1 cellular context compared by ENCODE assay signal in the genomic region with DNA sequence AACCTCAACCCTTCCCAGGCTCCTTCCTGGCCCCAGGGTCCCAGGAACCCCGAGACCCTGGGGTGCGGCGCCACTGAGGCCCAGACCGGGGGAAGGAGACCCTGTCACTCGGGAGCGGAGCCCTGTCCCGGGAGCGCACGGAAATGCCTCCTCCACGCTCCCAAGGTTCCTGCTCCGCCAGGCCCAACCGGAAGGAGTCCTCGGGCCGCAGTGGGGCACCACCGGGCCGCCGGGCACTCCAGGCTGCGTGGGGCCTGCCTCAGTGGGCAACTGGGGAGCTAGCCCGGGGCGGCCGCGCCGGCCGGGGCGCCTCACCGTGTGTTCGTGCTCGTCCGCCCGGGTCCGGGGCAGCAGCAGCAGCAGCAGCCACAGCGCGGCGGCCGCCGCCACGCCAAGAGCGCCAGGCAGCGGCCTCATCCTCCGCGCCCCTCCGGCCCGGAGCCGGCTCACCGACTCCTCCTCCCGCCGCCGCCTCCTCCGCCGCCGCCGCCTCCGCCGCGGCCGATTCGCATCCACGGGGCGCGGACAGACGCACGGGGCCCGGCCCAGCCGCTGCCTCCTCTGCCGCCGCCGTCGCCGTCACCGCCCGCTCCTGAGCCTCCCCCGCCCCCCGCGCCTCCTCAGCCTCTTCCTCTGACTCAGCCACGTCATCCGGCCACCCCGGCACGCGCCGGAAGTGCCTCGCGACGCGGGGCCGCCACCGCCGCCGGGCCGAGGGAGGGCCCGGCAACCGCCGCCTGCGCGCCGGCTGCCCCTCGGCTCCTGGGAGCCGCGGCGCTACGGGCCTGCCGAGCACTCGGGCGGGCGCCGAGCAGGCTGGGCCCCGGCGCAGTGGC.
TF ChIP-seq lines count a peak whose summit lies in the region.

A gene (minus strand): TSS at position 594 of the 836 bp plus-strand sequence. CDS start 177 bp downstream, at position 417.

TF ChIP-seq in K562, 482 proteins besides CTCF, POLR2A, EP300 and RAD21 (continued from another document and continues in another):
- TF ChIP-seq, protein P1, sequence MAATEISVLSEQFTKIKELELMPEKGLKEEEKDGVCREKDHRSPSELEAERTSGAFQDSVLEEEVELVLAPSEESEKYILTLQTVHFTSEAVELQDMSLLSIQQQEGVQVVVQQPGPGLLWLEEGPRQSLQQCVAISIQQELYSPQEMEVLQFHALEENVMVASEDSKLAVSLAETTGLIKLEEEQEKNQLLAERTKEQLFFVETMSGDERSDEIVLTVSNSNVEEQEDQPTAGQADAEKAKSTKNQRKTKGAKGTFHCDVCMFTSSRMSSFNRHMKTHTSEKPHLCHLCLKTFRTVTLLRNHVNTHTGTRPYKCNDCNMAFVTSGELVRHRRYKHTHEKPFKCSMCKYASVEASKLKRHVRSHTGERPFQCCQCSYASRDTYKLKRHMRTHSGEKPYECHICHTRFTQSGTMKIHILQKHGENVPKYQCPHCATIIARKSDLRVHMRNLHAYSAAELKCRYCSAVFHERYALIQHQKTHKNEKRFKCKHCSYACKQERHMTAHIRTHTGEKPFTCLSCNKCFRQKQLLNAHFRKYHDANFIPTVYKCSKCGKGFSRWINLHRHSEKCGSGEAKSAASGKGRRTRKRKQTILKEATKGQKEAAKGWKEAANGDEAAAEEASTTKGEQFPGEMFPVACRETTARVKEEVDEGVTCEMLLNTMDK (IDR thresholded peaks at IDR 0.05; ENCODE audit: borderline replicate concordance, insufficient read depth, low read depth, low read length, poor library complexity, severe bottlenecking), result peak; percentile 50
- TF ChIP-seq ZNF146 (CRISPR knock-in tag; IDR thresholded peaks at IDR 0.05; ENCODE audit: unreplicated experiment) (no peak), U2AF2 (optimal IDR thresholded peaks at IDR 0.05; ENCODE audit: low read depth, low read length) (no peak), PHF20 (IDR thresholded peaks at IDR 0.05; ENCODE audit: partially characterized antibody) (peak; percentile 3), EGR1 (conservative IDR thresholded peaks at IDR 0.05) (peak; percentile 47), MYC (IDR thresholded peaks at IDR 0.05; ENCODE audit: low read depth, low read length) (peak; percentile 73), MYC (CRISPR knock-in tag; IDR thresholded peaks at IDR 0.05; ENCODE audit: borderline replicate concordance, low read depth) (no peak), NCOR1 (IDR thresholded peaks at IDR 0.05) (0 out of 2 replicates have a peak, but pooled peaks have one; percentile 2), FOXP1 (CRISPR knock-in tag; IDR thresholded peaks at IDR 0.05) (0 out of 2 replicates have a peak, but pooled peaks have one; percentile 42), TOE1 (IDR thresholded peaks at IDR 0.05; ENCODE audit: borderline replicate concordance) (no peak), TOE1 (CRISPR knock-in tag; IDR thresholded peaks at IDR 0.05; ENCODE audit: borderline replicate concordance, low read depth) (no peak), YY1 (IDR thresholded peaks at IDR 0.05; ENCODE audit: borderline replicate concordance in 1 of 3, control insufficient read depth in 1 of 3, extremely low read depth in 1 of 3, insufficient read depth in 3 of 3, insufficient read length in 1 of 3, insufficient replicate concordance in 2 of 3, low read depth in 1 of 3, low read length in 2 of 3) (peak in 2 of 3 experiments; percentile 36 to 59), NRF1 (conservative IDR thresholded peaks at IDR 0.05 in 1 of 2, IDR thresholded peaks at IDR 0.05 in 1 of 2) (peak in 1 of 2 experiments; percentile 9; a peak in 1 of 4 replicates), RBBP5 (IDR thresholded peaks at IDR 0.05; ENCODE audit: borderline replicate concordance, insufficient read depth, low read length, poor library complexity, severe bottlenecking) (peak; percentile 89), JUND (IDR thresholded peaks at IDR 0.05; ENCODE audit: borderline replicate concordance, low read depth, low read length) (peak; percentile 69), JUND (tag; IDR thresholded peaks at IDR 0.05; ENCODE audit: borderline replicate concordance, low read depth, low read length) (peak; percentile 41; the same call in 1 of the 3 replicates)
- TF ChIP-seq, protein P2, sequence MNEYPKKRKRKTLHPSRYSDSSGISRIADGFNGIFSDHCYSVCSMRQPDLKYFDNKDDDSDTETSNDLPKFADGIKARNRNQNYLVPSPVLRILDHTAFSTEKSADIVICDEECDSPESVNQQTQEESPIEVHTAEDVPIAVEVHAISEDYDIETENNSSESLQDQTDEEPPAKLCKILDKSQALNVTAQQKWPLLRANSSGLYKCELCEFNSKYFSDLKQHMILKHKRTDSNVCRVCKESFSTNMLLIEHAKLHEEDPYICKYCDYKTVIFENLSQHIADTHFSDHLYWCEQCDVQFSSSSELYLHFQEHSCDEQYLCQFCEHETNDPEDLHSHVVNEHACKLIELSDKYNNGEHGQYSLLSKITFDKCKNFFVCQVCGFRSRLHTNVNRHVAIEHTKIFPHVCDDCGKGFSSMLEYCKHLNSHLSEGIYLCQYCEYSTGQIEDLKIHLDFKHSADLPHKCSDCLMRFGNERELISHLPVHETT (CRISPR knock-in tag; conservative IDR thresholded peaks at IDR 0.05 in 1 of 2, IDR thresholded peaks at IDR 0.05 in 1 of 2), result peak in 1 of 2 experiments; percentile 95; a peak in 2 of 4 replicates
- TF ChIP-seq, protein P3, sequence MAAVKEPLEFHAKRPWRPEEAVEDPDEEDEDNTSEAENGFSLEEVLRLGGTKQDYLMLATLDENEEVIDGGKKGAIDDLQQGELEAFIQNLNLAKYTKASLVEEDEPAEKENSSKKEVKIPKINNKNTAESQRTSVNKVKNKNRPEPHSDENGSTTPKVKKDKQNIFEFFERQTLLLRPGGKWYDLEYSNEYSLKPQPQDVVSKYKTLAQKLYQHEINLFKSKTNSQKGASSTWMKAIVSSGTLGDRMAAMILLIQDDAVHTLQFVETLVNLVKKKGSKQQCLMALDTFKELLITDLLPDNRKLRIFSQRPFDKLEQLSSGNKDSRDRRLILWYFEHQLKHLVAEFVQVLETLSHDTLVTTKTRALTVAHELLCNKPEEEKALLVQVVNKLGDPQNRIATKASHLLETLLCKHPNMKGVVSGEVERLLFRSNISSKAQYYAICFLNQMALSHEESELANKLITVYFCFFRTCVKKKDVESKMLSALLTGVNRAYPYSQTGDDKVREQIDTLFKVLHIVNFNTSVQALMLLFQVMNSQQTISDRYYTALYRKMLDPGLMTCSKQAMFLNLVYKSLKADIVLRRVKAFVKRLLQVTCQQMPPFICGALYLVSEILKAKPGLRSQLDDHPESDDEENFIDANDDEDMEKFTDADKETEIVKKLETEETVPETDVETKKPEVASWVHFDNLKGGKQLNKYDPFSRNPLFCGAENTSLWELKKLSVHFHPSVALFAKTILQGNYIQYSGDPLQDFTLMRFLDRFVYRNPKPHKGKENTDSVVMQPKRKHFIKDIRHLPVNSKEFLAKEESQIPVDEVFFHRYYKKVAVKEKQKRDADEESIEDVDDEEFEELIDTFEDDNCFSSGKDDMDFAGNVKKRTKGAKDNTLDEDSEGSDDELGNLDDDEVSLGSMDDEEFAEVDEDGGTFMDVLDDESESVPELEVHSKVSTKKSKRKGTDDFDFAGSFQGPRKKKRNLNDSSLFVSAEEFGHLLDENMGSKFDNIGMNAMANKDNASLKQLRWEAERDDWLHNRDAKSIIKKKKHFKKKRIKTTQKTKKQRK (IDR thresholded peaks at IDR 0.05; ENCODE audit: borderline replicate concordance, low read depth, low read length), result no peak
- TF ChIP-seq, protein P4, sequence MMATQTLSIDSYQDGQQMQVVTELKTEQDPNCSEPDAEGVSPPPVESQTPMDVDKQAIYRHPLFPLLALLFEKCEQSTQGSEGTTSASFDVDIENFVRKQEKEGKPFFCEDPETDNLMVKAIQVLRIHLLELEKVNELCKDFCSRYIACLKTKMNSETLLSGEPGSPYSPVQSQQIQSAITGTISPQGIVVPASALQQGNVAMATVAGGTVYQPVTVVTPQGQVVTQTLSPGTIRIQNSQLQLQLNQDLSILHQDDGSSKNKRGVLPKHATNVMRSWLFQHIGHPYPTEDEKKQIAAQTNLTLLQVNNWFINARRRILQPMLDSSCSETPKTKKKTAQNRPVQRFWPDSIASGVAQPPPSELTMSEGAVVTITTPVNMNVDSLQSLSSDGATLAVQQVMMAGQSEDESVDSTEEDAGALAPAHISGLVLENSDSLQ (IDR thresholded peaks at IDR 0.05), result peak; percentile 6; the same call in 1 of the 2 replicates
- TF ChIP-seq, protein P5, sequence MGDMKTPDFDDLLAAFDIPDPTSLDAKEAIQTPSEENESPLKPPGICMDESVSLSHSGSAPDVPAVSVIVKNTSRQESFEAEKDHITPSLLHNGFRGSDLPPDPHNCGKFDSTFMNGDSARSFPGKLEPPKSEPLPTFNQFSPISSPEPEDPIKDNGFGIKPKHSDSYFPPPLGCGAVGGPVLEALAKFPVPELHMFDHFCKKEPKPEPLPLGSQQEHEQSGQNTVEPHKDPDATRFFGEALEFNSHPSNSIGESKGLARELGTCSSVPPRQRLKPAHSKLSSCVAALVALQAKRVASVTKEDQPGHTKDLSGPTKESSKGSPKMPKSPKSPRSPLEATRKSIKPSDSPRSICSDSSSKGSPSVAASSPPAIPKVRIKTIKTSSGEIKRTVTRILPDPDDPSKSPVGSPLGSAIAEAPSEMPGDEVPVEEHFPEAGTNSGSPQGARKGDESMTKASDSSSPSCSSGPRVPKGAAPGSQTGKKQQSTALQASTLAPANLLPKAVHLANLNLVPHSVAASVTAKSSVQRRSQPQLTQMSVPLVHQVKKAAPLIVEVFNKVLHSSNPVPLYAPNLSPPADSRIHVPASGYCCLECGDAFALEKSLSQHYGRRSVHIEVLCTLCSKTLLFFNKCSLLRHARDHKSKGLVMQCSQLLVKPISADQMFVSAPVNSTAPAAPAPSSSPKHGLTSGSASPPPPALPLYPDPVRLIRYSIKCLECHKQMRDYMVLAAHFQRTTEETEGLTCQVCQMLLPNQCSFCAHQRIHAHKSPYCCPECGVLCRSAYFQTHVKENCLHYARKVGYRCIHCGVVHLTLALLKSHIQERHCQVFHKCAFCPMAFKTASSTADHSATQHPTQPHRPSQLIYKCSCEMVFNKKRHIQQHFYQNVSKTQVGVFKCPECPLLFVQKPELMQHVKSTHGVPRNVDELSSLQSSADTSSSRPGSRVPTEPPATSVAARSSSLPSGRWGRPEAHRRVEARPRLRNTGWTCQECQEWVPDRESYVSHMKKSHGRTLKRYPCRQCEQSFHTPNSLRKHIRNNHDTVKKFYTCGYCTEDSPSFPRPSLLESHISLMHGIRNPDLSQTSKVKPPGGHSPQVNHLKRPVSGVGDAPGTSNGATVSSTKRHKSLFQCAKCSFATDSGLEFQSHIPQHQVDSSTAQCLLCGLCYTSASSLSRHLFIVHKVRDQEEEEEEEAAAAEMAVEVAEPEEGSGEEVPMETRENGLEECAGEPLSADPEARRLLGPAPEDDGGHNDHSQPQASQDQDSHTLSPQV (IDR thresholded peaks at IDR 0.05), result peak; percentile 59; the same call in 1 of the 2 replicates
- TF ChIP-seq, protein P6, sequence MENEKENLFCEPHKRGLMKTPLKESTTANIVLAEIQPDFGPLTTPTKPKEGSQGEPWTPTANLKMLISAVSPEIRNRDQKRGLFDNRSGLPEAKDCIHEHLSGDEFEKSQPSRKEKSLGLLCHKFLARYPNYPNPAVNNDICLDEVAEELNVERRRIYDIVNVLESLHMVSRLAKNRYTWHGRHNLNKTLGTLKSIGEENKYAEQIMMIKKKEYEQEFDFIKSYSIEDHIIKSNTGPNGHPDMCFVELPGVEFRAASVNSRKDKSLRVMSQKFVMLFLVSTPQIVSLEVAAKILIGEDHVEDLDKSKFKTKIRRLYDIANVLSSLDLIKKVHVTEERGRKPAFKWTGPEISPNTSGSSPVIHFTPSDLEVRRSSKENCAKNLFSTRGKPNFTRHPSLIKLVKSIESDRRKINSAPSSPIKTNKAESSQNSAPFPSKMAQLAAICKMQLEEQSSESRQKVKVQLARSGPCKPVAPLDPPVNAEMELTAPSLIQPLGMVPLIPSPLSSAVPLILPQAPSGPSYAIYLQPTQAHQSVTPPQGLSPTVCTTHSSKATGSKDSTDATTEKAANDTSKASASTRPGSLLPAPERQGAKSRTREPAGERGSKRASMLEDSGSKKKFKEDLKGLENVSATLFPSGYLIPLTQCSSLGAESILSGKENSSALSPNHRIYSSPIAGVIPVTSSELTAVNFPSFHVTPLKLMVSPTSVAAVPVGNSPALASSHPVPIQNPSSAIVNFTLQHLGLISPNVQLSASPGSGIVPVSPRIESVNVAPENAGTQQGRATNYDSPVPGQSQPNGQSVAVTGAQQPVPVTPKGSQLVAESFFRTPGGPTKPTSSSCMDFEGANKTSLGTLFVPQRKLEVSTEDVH (IDR thresholded peaks at IDR 0.05; ENCODE audit: low read depth, partially characterized antibody), result peak; percentile 8
- TF ChIP-seq, protein P7, sequence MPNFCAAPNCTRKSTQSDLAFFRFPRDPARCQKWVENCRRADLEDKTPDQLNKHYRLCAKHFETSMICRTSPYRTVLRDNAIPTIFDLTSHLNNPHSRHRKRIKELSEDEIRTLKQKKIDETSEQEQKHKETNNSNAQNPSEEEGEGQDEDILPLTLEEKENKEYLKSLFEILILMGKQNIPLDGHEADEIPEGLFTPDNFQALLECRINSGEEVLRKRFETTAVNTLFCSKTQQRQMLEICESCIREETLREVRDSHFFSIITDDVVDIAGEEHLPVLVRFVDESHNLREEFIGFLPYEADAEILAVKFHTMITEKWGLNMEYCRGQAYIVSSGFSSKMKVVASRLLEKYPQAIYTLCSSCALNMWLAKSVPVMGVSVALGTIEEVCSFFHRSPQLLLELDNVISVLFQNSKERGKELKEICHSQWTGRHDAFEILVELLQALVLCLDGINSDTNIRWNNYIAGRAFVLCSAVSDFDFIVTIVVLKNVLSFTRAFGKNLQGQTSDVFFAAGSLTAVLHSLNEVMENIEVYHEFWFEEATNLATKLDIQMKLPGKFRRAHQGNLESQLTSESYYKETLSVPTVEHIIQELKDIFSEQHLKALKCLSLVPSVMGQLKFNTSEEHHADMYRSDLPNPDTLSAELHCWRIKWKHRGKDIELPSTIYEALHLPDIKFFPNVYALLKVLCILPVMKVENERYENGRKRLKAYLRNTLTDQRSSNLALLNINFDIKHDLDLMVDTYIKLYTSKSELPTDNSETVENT (CRISPR knock-in tag; IDR thresholded peaks at IDR 0.05), result no peak; the same call in 1 of the 2 replicates
- TF ChIP-seq, protein P8, sequence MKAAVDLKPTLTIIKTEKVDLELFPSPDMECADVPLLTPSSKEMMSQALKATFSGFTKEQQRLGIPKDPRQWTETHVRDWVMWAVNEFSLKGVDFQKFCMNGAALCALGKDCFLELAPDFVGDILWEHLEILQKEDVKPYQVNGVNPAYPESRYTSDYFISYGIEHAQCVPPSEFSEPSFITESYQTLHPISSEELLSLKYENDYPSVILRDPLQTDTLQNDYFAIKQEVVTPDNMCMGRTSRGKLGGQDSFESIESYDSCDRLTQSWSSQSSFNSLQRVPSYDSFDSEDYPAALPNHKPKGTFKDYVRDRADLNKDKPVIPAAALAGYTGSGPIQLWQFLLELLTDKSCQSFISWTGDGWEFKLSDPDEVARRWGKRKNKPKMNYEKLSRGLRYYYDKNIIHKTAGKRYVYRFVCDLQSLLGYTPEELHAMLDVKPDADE (conservative IDR thresholded peaks at IDR 0.05; ENCODE audit: control insufficient read depth, low read depth, low read length), result no peak; the same call in none of the 2 replicates
